In genomic region chr11:70323811-70324210, GRCh38 we compare ENCODE assay signal across 10 cellular contexts. TPM values are rescaled to one million over a fixed set of nuclear protein-coding genes. Genes with fewer than 3 reads are reported as not detected.
DNase-seq lines count a peak whose midpoint lies in the region; ATAC-seq and TF ChIP-seq lines count a peak whose summit lies in the region.
"Had no signal": no experiment of that assay in that cellular context is flagged by ENCODE, and none has a peak within 500 bp of the region (broad histone marks: within the 10 kb centered on the region; RNA-seq: fewer than 3 reads in every experiment).

No MANE protein-coding gene starts in this region.

- WGBS in IMR-90 (ENCODE audit: extremely low coverage in 2 of 2, insufficient read length in 1 of 2), 2 experiments, result no CpG with 5 or more reads among the region's 1 CpG
- 92 to 96% methylated on average over 1 of the region's 1 CpG for WGBS in ectodermal cell, 2 experiments
- WGBS in ovary, 3 donors, result 76 to 85% (median 81%) methylated on average over 1 of the region's 1 CpG

- H2BK20ac ChIP-seq in IMR-90 (ENCODE audit: low read depth, low read length), result no peak overlapping the region; the same call in 1 of the 2 replicates

- no peak overlapping the region for H2AFZ ChIP-seq in IMR-90 (replicated peaks; ENCODE audit: low read length, poor library complexity)

- H2AK5ac ChIP-seq in IMR-90 (ENCODE audit: low read depth, low read length), result peak overlapping the region; percentile 11; the same call in 1 of the 2 replicates

- peaks cover 15% of the 10 kb centered on the region for H3K9me1 ChIP-seq in IMR-90 (ENCODE audit: insufficient read depth, low read length)

- DNase-seq in AG08395 (ENCODE audit: low spot score) (peak; percentile 40), IMR-90 (peak; percentile 44), NAMALWA (ENCODE audit: low spot score) (no peak), ovary (no peak)
- DNase-seq: NCI-H524, psoas muscle had no signal

- no peak overlapping the region for H3K56ac ChIP-seq in IMR-90 (ENCODE audit: extremely low read depth, insufficient read depth, low read length)

- BruUV-seq in IMR-90 (replicated peaks; lab: Mats Ljungman, UMichigan), result no TSS peak

- H4K5ac ChIP-seq in IMR-90 (ENCODE audit: low read depth, low read length), result peak overlapping the region; percentile 35

- peaks cover 5 to 59% of the 10 kb centered on the region in 2 experiments for H3K79me1 ChIP-seq in IMR-90 (ENCODE audit: low read depth in 1 of 2, low read length in 2 of 2)

- H3K4ac ChIP-seq in IMR-90 (ENCODE audit: low read depth, low read length), result peak overlapping the region; percentile 42

- H3K23ac ChIP-seq in IMR-90 (ENCODE audit: low read depth, low read length), result peak overlapping the region; percentile 66

- H4K20me1 ChIP-seq in IMR-90 (ENCODE audit: insufficient read depth, low read length), result no peaks in the 10 kb centered on the region

- POLR2A ChIA-PET in IMR-90 (lab: Charles Lee; ENCODE audit: unreplicated experiment), result no interaction called here

- no peak overlapping the region for H2AK9ac ChIP-seq in IMR-90 (replicated peaks; ENCODE audit: low read depth, low read length, poor library complexity)

- peak overlapping the region in 1 of 2 experiments; percentile 71; a peak in 2 of 4 replicates for H4K8ac ChIP-seq in IMR-90 (ENCODE audit: low read depth in 2 of 2, low read length in 2 of 2)

- H3K27me3 ChIP-seq in IMR-90 (ENCODE audit: control insufficient read depth, insufficient read depth, low read length), result no peaks in the 10 kb centered on the region
- no peaks in the 10 kb centered on the region for H3K27me3 ChIP-seq in ectodermal cell (ENCODE audit: control insufficient read depth, insufficient read depth, low read length, poor library complexity, severe bottlenecking)
- H3K27me3 ChIP-seq in ovary, result no peaks in the 10 kb centered on the region

- peaks cover 14% of the 10 kb centered on the region for H3K4me1 ChIP-seq in IMR-90 (ENCODE audit: control insufficient read depth, insufficient read depth, low read length)
- H3K4me1 ChIP-seq in ectodermal cell (ENCODE audit: control insufficient read depth, insufficient read depth, low read length), result peaks cover 29% of the 10 kb centered on the region
- peaks cover 3% of the 10 kb centered on the region for H3K4me1 ChIP-seq in ovary (ENCODE audit: insufficient read depth)

- peak overlapping the region; percentile 56 to 87 (median 56) for H3K27ac Mint-ChIP-seq in nephron

- H3K9me3 ChIP-seq in IMR-90 (ENCODE audit: control insufficient read depth, insufficient read depth, low read length) (no peaks in the 10 kb centered on the region), ectodermal cell (ENCODE audit: control insufficient read depth, low read length) (no peaks in the 10 kb centered on the region), ovary (no peaks in the 10 kb centered on the region)
- H3K9me3 ChIP-seq: psoas muscle had no signal

- H2BK15ac ChIP-seq in IMR-90 (ENCODE audit: low read depth, low read length), result no peak overlapping the region

- peak overlapping the region; percentile 55; the same call in 1 of the 2 replicates for H3K9ac ChIP-seq in IMR-90 (ENCODE audit: low read depth, low read length)

- 0 out of 2 replicates have a peak overlapping the region, but pooled peaks have one; percentile 2 for H2BK120ac ChIP-seq in IMR-90 (ENCODE audit: low read depth, low read length)

- no peaks in the 10 kb centered on the region for H3K27me3 Mint-ChIP-seq in nephron (ENCODE audit: low read depth)

- dilution Hi-C loops in IMR-90 (cut with HindIII; ENCODE audit: low sequenced_read_pairs, unreplicated experiment), result no loop called here

- intact Hi-C loops in IMR-90 (cut with micrococcal nuclease) (loop anchor here (10.0 kb wide), 1 partner anchor 119 kb away; the partner anchor contains the start of gene FADD), ovary (cut with DNase I) (loop anchor here in 1 of 4 donors (5.0 kb wide), 1 partner anchor 52 kb away; the partner anchor contains the start of gene PPFIA1)

- H3K27ac ChIP-seq in IMR-90 (ENCODE audit: insufficient read depth, low read length) (peak overlapping the region; percentile 77; the same call in 1 of the 2 replicates), ectodermal cell (ENCODE audit: insufficient read depth, low read depth, low read length, poor library complexity, severe bottlenecking) (peak overlapping the region; percentile 55), ovary (no peak overlapping the region)
- H3K27ac ChIP-seq: psoas muscle had no signal

- H3K36me3 ChIP-seq in IMR-90 (ENCODE audit: control insufficient read depth, insufficient read depth, low read length) (peaks cover 18% of the 10 kb centered on the region), ectodermal cell (ENCODE audit: control insufficient read depth, insufficient read depth, low read length) (peaks cover 32% of the 10 kb centered on the region), ovary (no peaks in the 10 kb centered on the region)

- H4K91ac ChIP-seq in IMR-90 (ENCODE audit: insufficient read depth, low read depth, low read length), result 0 out of 2 replicates have a peak overlapping the region, but pooled peaks have one; percentile 22

- TF ChIP-seq EP300 in ovary (IDR thresholded peaks at IDR 0.05), result no peak

- TF ChIP-seq CTCF in IMR-90 (conservative IDR thresholded peaks at IDR 0.05; ENCODE audit: low read depth, low read length) (no peak), nephron (IDR thresholded peaks at IDR 0.05; ENCODE audit: unreplicated experiment in 3 of 3) (no peak), ovary (IDR thresholded peaks at IDR 0.05) (no peak)

- in situ Hi-C loops in IMR-90 (cut with MboI; ENCODE audit: low sequenced_read_pairs), result no loop called here

- CTCF ChIA-PET in IMR-90 (lab: Yijun Ruan, JAX), result no interaction called here

- no peak for TF ChIP-seq POLR2A in IMR-90 (IDR thresholded peaks at IDR 0.05; ENCODE audit: low read depth, low read length)
- TF ChIP-seq POLR2A in ovary (IDR thresholded peaks at IDR 0.05), result no peak

- peak overlapping the region; percentile 56 for H3K14ac ChIP-seq in IMR-90 (replicated peaks; ENCODE audit: low read depth, low read length)

- H3K4me1 Mint-ChIP-seq in nephron, result peaks cover 5% of the 10 kb centered on the region

- ATAC-seq in IMR-90 (ENCODE audit: low read depth), result peak; percentile 48
- ATAC-seq in GM18870 (IDR thresholded peaks at IDR 0.05; ENCODE audit: unreplicated experiment), result no peak
- ATAC-seq in GM21367 (IDR thresholded peaks at IDR 0.05; ENCODE audit: unreplicated experiment), result no peak

- peak overlapping the region; percentile 41; the same call in 1 of the 2 replicates for H3K4me2 ChIP-seq in IMR-90 (ENCODE audit: low read depth, low read length)

- TF ChIP-seq RAD21 in IMR-90 (IDR thresholded peaks at IDR 0.05; ENCODE audit: low read length), result no peak

- H2BK5ac ChIP-seq in IMR-90 (ENCODE audit: low read depth, low read length, poor library complexity, severe bottlenecking), result peak overlapping the region; percentile 41

- H3K18ac ChIP-seq in IMR-90 (ENCODE audit: low read depth, low read length), result peak overlapping the region; percentile 74

- H3K36me3 Mint-ChIP-seq in nephron (ENCODE audit: low read depth), result peaks cover 43% of the 10 kb centered on the region

- H3K4me3 ChIP-seq in IMR-90 (ENCODE audit: insufficient read depth, low read depth, low read length) (no peak overlapping the region), ectodermal cell (ENCODE audit: insufficient read depth, low read depth, low read length) (no peak overlapping the region), ovary (no peak overlapping the region)
- H3K4me3 ChIP-seq: psoas muscle had no signal

- H3K9me3 Mint-ChIP-seq in nephron, result no peaks in the 10 kb centered on the region

- no peak overlapping the region for H3K4me3 Mint-ChIP-seq in nephron

TF ChIP-seq in IMR-90, 13 proteins besides CTCF, POLR2A, EP300 and RAD21:
- TF ChIP-seq CHD1 (IDR thresholded peaks at IDR 0.05; ENCODE audit: low read depth, low read length) (no peak), FOS (IDR thresholded peaks at IDR 0.05; ENCODE audit: low read depth, low read length) (no peak), ELK1 (IDR thresholded peaks at IDR 0.05; ENCODE audit: borderline replicate concordance, low read depth, low read length) (no peak), CEBPB (IDR thresholded peaks at IDR 0.05; ENCODE audit: low read depth, low read length) (no peak), NFE2L2 (IDR thresholded peaks at IDR 0.05; ENCODE audit: low read depth, low read length) (no peak), BHLHE40 (IDR thresholded peaks at IDR 0.05; ENCODE audit: low read depth, low read length) (no peak), MAFK (IDR thresholded peaks at IDR 0.05; ENCODE audit: low read depth, low read length) (no peak), USF2 (IDR thresholded peaks at IDR 0.05; ENCODE audit: low read depth, low read length) (peak; percentile 69)

RNA-seq across cellular contexts. Expression of gene PPFIA1, which starts 53.3 kb away (rescaled TPM):
- total RNA-seq in IMR-90 (2012; rRNA removed) (25.6 and 33.9 TPM in 2 replicates), ovary (10 to 100 TPM; 25.9 to 60.3 (median 46.4) TPM)
- polyA plus RNA-seq in IMR-90 (2012; rRNA removed) (37.2 and 46.4 TPM in 2 replicates), ovary (10 to 100 TPM; 20.5 to 28.1 TPM)
- 18.8 and 31.7 TPM in 2 replicates for polyA plus RNA-seq in IMR-90 (2012; cell fraction: cytosol; rRNA removed)
- polyA plus RNA-seq in IMR-90 (2012; cell fraction: nucleus; rRNA removed; ENCODE audit: low replicate concordance), result 64.7 and 95.6 TPM in 2 replicates
- polyA plus RNA-seq in ectodermal cell (2013, experiment 1 of 4), result 48.8 TPM
- 51.9 TPM for polyA plus RNA-seq in ectodermal cell (2013, experiment 2 of 4)
- 36.9 TPM for polyA plus RNA-seq in ectodermal cell (2013, experiment 3 of 4)
- polyA plus RNA-seq in ectodermal cell (2013, experiment 4 of 4), result 40.4 TPM

Comparison
In these comparisons a context has a peak if more than half of its experiments do, and no peak if none do; other contexts are left out.
1. DNase-seq: peak in AG08395 (single experiment) and IMR-90 (single experiment); none in NAMALWA (single experiment) and ovary (0 of 5).
2. H3K27ac ChIP-seq: peak in IMR-90 (single experiment) and ectodermal cell (single experiment); none in ovary (0 of 2).